In the genomic region with DNA sequence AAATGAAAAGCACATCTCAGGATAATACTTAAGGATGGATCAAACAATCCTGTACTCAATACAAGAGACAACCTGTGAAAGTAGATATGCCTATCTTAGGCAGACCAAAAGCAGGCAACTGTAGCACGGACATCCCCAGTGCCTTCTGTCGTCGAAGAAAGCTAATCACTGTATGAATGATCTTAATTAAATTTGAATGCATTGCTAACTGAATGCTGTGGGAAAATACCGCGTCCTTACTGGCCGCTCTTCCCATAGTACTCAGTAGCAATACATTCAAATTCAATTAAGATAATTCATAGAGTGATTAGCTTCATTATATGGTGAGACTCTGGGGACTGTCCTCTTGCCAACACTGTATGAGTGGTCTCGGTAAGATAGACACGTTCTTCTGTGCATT, we compare ENCODE assay signal across 12 cellular contexts.
DNase-seq lines count a peak whose midpoint lies in the region; ATAC-seq and TF ChIP-seq lines count a peak whose summit lies in the region.
"Had no signal": no experiment of that assay in that cellular context is flagged by ENCODE, and none has a peak within 500 bp of the region (broad histone marks: within the 10 kb centered on the region; RNA-seq: fewer than 3 reads in every experiment).

No MANE protein-coding gene starts in this region.

- H3K36me3 ChIP-seq in Loucy (ENCODE audit: insufficient read depth, low read length), result no peaks in the 10 kb centered on the region

- peaks cover 80% of the 10 kb centered on the region for H3K4me1 Mint-ChIP-seq in central memory CD8-positive, alpha-beta T cell

- ATAC-seq in central memory CD8-positive, alpha-beta T cell (replicated peaks; ENCODE audit: extremely low read depth, poor library complexity, severe bottlenecking), result no peak
- no peak for ATAC-seq in GM19455 (IDR thresholded peaks at IDR 0.05; ENCODE audit: unreplicated experiment)
- ATAC-seq in HG03095 (IDR thresholded peaks at IDR 0.05; ENCODE audit: unreplicated experiment), result no peak

- 0 out of 2 replicates have a peak, but pooled peaks cover 5% of the 10 kb centered on the region for H3F3A ChIP-seq in Loucy (ENCODE audit: low read depth)

- peak overlapping the region; percentile 90 for H3K4me2 ChIP-seq in Loucy (ENCODE audit: low read depth, low read length, poor library complexity, severe bottlenecking)

- peak overlapping the region in 8 of 21 experiments; percentile 24 to 84 (median 66) for H3K27ac ChIP-seq in skin epidermis

- no peaks in the 10 kb centered on the region for H3K9me2 ChIP-seq in Loucy (replicated peaks; ENCODE audit: low read depth, low read length)

- H2AFZ ChIP-seq in Loucy (ENCODE audit: low read length), result no peak overlapping the region

- peak overlapping the region; percentile 71 for H3K9ac ChIP-seq in Loucy (ENCODE audit: low read depth, low read length, poor library complexity, severe bottlenecking)

- peak overlapping the region; percentile 81 for H3K4me3 Mint-ChIP-seq in central memory CD8-positive, alpha-beta T cell

- no peaks in the 10 kb centered on the region for H3K27me3 Mint-ChIP-seq in central memory CD8-positive, alpha-beta T cell

- H3K4me3 ChIP-seq in GM12875 (ENCODE audit: low read depth, low read length), result peak overlapping the region; percentile 36
- peak overlapping the region; percentile 76 for H3K4me3 ChIP-seq in Loucy (ENCODE audit: low read length, poor library complexity, severe bottlenecking)
- peak overlapping the region in 6 of 7 experiments; percentile 7 to 27 (median 22) for H3K4me3 ChIP-seq in skin epidermis

- no peaks in the 10 kb centered on the region for H3K9me3 Mint-ChIP-seq in central memory CD8-positive, alpha-beta T cell

- TF ChIP-seq CTCF in GM12875 (IDR thresholded peaks at IDR 0.05; ENCODE audit: borderline replicate concordance, insufficient read depth, low read depth, low read length) (no peak), Loucy (conservative IDR thresholded peaks at IDR 0.05; ENCODE audit: low read length) (no peak)

- peaks cover 9% of the 10 kb centered on the region for H3K36me3 Mint-ChIP-seq in central memory CD8-positive, alpha-beta T cell (ENCODE audit: insufficient read depth)

- H3K9me3 ChIP-seq in Loucy (ENCODE audit: insufficient read depth, low read depth, low read length), result no peaks in the 10 kb centered on the region

- H3K79me2 ChIP-seq in Loucy (ENCODE audit: insufficient read depth, low read length), result peaks cover 63% of the 10 kb centered on the region

- H3K27ac Mint-ChIP-seq in central memory CD8-positive, alpha-beta T cell (ENCODE audit: low read depth), result peak overlapping the region; percentile 90

- no peak for DNase-seq in central memory CD8-positive, alpha-beta T cell (ENCODE audit: low spot score in 2 of 2)
- DNase-seq in KG1 (lab: John Stamatoyannopoulos, UW) (no peak), amygdala (lab: John Stamatoyannopoulos, UW) (no peak)
- DNase-seq: cerebellar nuclear complex; NCI-H1694; NK-92 treated with Interleukin-12 subunit alpha and Interleukin-12 subunit beta, amount 100 ng/mL, for 24 hours; stimulated activated CD4-positive, alpha-beta T cell treated with anti-CD3 and anti-CD28 coated beads, Interleukin-15, amount 100 ng/mL, for 24 hours had no signal

- H3K4me1 ChIP-seq in Loucy (ENCODE audit: insufficient read depth, low read length, poor library complexity, severe bottlenecking), result peaks cover 83% of the 10 kb centered on the region

- H3K27me3 ChIP-seq in Loucy (ENCODE audit: insufficient read depth, low read length, poor library complexity, severe bottlenecking), result no peaks in the 10 kb centered on the region

- no peaks in the 10 kb centered on the region for H4K20me1 ChIP-seq in Loucy (ENCODE audit: insufficient read depth, low read length, poor library complexity, severe bottlenecking)

Comparison
In these comparisons a context has a peak if more than half of its experiments do, and no peak if none do; other contexts are left out.
1. H3K4me3 ChIP-seq: peak in every context shown above with its lines; median percentile 76 in Loucy; 36 in GM12875; 22 in skin epidermis.